In the genomic region with DNA sequence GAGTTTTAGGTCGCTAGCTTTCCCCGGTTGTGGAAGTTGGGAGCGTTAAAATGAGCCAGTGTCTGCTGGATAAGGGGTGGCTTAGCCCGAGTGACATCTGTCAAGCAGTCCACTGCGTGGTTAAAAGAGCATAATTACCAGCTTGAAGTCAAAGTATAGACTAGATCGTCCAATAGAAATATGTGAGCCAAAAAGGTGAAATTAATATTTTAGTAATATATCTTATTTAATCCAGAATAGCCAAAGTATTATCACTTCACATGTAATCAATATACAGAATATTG, we compare ENCODE assay signal across 7 cellular contexts. TPM values are rescaled to one million over a fixed set of nuclear protein-coding genes. Genes with fewer than 3 reads are reported as not detected.
DNase-seq lines count a peak whose midpoint lies in the region; ATAC-seq and TF ChIP-seq lines count a peak whose summit lies in the region.

No MANE protein-coding gene starts in this region.

- H3K27ac ChIP-seq in GM23338 (ENCODE audit: low read depth) (no peak overlapping the region), OCI-LY3 (ENCODE audit: low read length) (no peak overlapping the region), esophagus squamous epithelium (peak overlapping the region in 3 of 4 donors; percentile 71 to 86 (median 79)), prostate gland (peak overlapping the region in 1 of 2 donors; percentile 64)

- no peak for TF ChIP-seq CTCF in GM23338 (conservative IDR thresholded peaks at IDR 0.05; ENCODE audit: low read depth in 2 of 2)
- no peak for TF ChIP-seq CTCF in OCI-LY3 (IDR thresholded peaks at IDR 0.05; ENCODE audit: low read depth, low read length)
- TF ChIP-seq CTCF in esophagus squamous epithelium (IDR thresholded peaks at IDR 0.05) = no peak
- no peak for TF ChIP-seq CTCF in prostate gland (IDR thresholded peaks at IDR 0.05)

- peaks cover 7% of the 10 kb centered on the region; the same call in 1 of the 2 replicates for H3K79me2 ChIP-seq in GM23338 (replicated peaks; ENCODE audit: insufficient read depth)
- H3K79me2 ChIP-seq in OCI-LY3 (ENCODE audit: low read length) = peaks cover 9% of the 10 kb centered on the region

- no peaks in the 10 kb centered on the region; the same call in 1 of the 2 replicates for H3K4me1 ChIP-seq in GM23338 (ENCODE audit: insufficient read depth)
- H3K4me1 ChIP-seq in OCI-LY3 (ENCODE audit: low read length) = peaks cover 6% of the 10 kb centered on the region; the same call in 1 of the 2 replicates
- peaks cover 0 to 40% (median 7%) of the 10 kb centered on the region in 3 donors for H3K4me1 ChIP-seq in esophagus squamous epithelium
- H3K4me1 ChIP-seq in prostate gland (replicated peaks) = no peaks in the 10 kb centered on the region

- H3K4me3 Mint-ChIP-seq in GM23338 = peak overlapping the region; percentile 96

- no peak overlapping the region for H3K27ac Mint-ChIP-seq in GM23338

- H4K20me1 ChIP-seq in GM23338 (replicated peaks; ENCODE audit: insufficient read depth) = no peaks in the 10 kb centered on the region
- H4K20me1 ChIP-seq in OCI-LY3 (ENCODE audit: insufficient read depth, low read length) = no peaks in the 10 kb centered on the region

- TF ChIP-seq POLR2A in esophagus squamous epithelium (IDR thresholded peaks at IDR 0.05) (no peak), prostate gland (IDR thresholded peaks at IDR 0.05) (no peak)

- H2AFZ ChIP-seq in GM23338 = peak overlapping the region; percentile 77
- peak overlapping the region; percentile 100; the same call in 1 of the 2 replicates for H2AFZ ChIP-seq in OCI-LY3 (ENCODE audit: low read depth, low read length)

- 0 to 1% methylated on average over 6 of the region's 6 CpGs for WGBS in esophagus squamous epithelium, 2 donors
- 3% methylated on average over 6 of the region's 6 CpGs for WGBS in prostate gland

- H3K9ac ChIP-seq in OCI-LY3 (ENCODE audit: low read length) = peak overlapping the region; percentile 79

- no peaks in the 10 kb centered on the region for H3K9me3 ChIP-seq in OCI-LY3 (ENCODE audit: insufficient read depth, low read length)
- no peaks in the 10 kb centered on the region for H3K9me3 ChIP-seq in esophagus squamous epithelium
- H3K9me3 ChIP-seq in prostate gland = no peaks in the 10 kb centered on the region

- H3K4me3 ChIP-seq in GM23338 (peak overlapping the region; percentile 89), OCI-LY3 (ENCODE audit: low read length) (peak overlapping the region; percentile 94), esophagus squamous epithelium (peak overlapping the region; percentile 50 to 86 (median 79)), prostate gland (peak overlapping the region; percentile 51 to 61)

- H3K27me3 ChIP-seq in GM23338 (ENCODE audit: insufficient read depth) = no peaks in the 10 kb centered on the region
- no peaks in the 10 kb centered on the region for H3K27me3 ChIP-seq in OCI-LY3 (ENCODE audit: low read depth, low read length)
- H3K27me3 ChIP-seq in esophagus squamous epithelium = no peaks in the 10 kb centered on the region
- no peaks in the 10 kb centered on the region for H3K27me3 ChIP-seq in prostate gland (replicated peaks; ENCODE audit: insufficient read depth)

- H3K9me2 ChIP-seq in GM23338 (ENCODE audit: insufficient read depth) = no peaks in the 10 kb centered on the region

- H3K4me1 Mint-ChIP-seq in GM23338 = peaks cover 6% of the 10 kb centered on the region; the same call in 2 of the 3 replicates

- DNase-seq in GM23338 (ENCODE audit: low spot score) = no peak
- no peak for DNase-seq in esophagus squamous epithelium (lab: John Stamatoyannopoulos, UW)
- DNase-seq in prostate gland (ENCODE audit: low spot score) = no peak
- DNase-seq in SIG-M5 treated with dmso at 0.1 percent for 504 hours (lab: John Stamatoyannopoulos, UW; ENCODE audit: unreplicated experiment) = no peak
- no peak for DNase-seq in Kasumi-1 (lab: John Stamatoyannopoulos, UW)

- no peaks in the 10 kb centered on the region for H3F3A ChIP-seq in GM23338 (replicated peaks; ENCODE audit: low read depth)

- no peaks in the 10 kb centered on the region for H3K9me3 Mint-ChIP-seq in GM23338

- H3K4me2 ChIP-seq in GM23338 (peak overlapping the region; percentile 96), OCI-LY3 (ENCODE audit: low read length) (peak overlapping the region; percentile 99)

- peaks cover 11% of the 10 kb centered on the region for H3K27me3 Mint-ChIP-seq in GM23338 (ENCODE audit: insufficient read depth, low read depth, poor library complexity)

- H3K36me3 ChIP-seq in GM23338 (ENCODE audit: insufficient read depth) (no peaks in the 10 kb centered on the region), OCI-LY3 (replicated peaks; ENCODE audit: low read depth, low read length) (no peaks in the 10 kb centered on the region), esophagus squamous epithelium (no peaks in the 10 kb centered on the region), prostate gland (no peaks in the 10 kb centered on the region)

- intact Hi-C loops in esophagus squamous epithelium (cut with DNase I) = no loop called here
- intact Hi-C loops in prostate gland (cut with DNase I) = no loop called here

- ATAC-seq in GM23338 (no peak), HG03025 (IDR thresholded peaks at IDR 0.05; ENCODE audit: low FRiP score, unreplicated experiment) (no peak)

- H3K36me3 Mint-ChIP-seq in GM23338 (ENCODE audit: low read depth) = no peaks in the 10 kb centered on the region

TF ChIP-seq in GM23338, 12 proteins besides CTCF, POLR2A, EP300 and RAD21 (continues in another document):
- TF ChIP-seq, protein P1, sequence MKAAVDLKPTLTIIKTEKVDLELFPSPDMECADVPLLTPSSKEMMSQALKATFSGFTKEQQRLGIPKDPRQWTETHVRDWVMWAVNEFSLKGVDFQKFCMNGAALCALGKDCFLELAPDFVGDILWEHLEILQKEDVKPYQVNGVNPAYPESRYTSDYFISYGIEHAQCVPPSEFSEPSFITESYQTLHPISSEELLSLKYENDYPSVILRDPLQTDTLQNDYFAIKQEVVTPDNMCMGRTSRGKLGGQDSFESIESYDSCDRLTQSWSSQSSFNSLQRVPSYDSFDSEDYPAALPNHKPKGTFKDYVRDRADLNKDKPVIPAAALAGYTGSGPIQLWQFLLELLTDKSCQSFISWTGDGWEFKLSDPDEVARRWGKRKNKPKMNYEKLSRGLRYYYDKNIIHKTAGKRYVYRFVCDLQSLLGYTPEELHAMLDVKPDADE (IDR thresholded peaks at IDR 0.05) = no peak
- TF ChIP-seq ZNF331 (CRISPR knock-in tag; IDR thresholded peaks at IDR 0.05; ENCODE audit: low read depth) (no peak), NANOG (IDR thresholded peaks at IDR 0.05; ENCODE audit: borderline replicate concordance) (no peak), STAT1 (IDR thresholded peaks at IDR 0.05; ENCODE audit: unreplicated experiment) (no peak), CREB1 (CRISPR knock-in tag; IDR thresholded peaks at IDR 0.05; ENCODE audit: low read depth) (no peak), EZH2 (IDR thresholded peaks at IDR 0.05; ENCODE audit: low read depth, unreplicated experiment) (no peak), EZH2phosphoT487 (IDR thresholded peaks at IDR 0.05; ENCODE audit: unreplicated experiment) (no peak), JUNB (IDR thresholded peaks at IDR 0.05; ENCODE audit: unreplicated experiment) (no peak)
- TF ChIP-seq, protein P2, sequence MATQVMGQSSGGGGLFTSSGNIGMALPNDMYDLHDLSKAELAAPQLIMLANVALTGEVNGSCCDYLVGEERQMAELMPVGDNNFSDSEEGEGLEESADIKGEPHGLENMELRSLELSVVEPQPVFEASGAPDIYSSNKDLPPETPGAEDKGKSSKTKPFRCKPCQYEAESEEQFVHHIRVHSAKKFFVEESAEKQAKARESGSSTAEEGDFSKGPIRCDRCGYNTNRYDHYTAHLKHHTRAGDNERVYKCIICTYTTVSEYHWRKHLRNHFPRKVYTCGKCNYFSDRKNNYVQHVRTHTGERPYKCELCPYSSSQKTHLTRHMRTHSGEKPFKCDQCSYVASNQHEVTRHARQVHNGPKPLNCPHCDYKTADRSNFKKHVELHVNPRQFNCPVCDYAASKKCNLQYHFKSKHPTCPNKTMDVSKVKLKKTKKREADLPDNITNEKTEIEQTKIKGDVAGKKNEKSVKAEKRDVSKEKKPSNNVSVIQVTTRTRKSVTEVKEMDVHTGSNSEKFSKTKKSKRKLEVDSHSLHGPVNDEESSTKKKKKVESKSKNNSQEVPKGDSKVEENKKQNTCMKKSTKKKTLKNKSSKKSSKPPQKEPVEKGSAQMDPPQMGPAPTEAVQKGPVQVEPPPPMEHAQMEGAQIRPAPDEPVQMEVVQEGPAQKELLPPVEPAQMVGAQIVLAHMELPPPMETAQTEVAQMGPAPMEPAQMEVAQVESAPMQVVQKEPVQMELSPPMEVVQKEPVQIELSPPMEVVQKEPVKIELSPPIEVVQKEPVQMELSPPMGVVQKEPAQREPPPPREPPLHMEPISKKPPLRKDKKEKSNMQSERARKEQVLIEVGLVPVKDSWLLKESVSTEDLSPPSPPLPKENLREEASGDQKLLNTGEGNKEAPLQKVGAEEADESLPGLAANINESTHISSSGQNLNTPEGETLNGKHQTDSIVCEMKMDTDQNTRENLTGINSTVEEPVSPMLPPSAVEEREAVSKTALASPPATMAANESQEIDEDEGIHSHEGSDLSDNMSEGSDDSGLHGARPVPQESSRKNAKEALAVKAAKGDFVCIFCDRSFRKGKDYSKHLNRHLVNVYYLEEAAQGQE (IDR thresholded peaks at IDR 0.05; ENCODE audit: unreplicated experiment) = no peak

RNA-seq across cellular contexts. Expression of a gene that starts 0.7 kb away (rescaled TPM):
- total RNA-seq in GM23338 (2014; rRNA removed; shearing (Covaris generic)) = 19.1 and 54.9 TPM in 2 replicates
- polyA plus RNA-seq in GM23338 (2016; fragmentation: Nextera tagmentation; extraction: Ambion mirVana) = 73.9 and 83.7 TPM in 2 replicates
- 10 to 100 TPM; 38.0 to 44.3 (median 40.5) TPM for total RNA-seq in esophagus squamous epithelium
- total RNA-seq in prostate gland = 10 to 100 TPM; 41.9 to 63.9 TPM

RNA-seq across cellular contexts. Expression of a gene that starts 17.7 kb away (rescaled TPM):
- 343 and 378 TPM in 2 replicates for total RNA-seq in GM23338 (2014; rRNA removed; shearing (Covaris generic))
- 314 and 333 TPM in 2 replicates for polyA plus RNA-seq in GM23338 (2016; fragmentation: Nextera tagmentation; extraction: Ambion mirVana)
- total RNA-seq in esophagus squamous epithelium (100 to 1,000 TPM in 2 of 4 donors, 10 to 100 TPM in 2; 59.3 to 126 (median 95.5) TPM), prostate gland (10 to 100 TPM; 77.6 to 89.6 TPM)

RNA-seq across cellular contexts. Expression of a gene that starts 52.3 kb away (rescaled TPM):
- 13.1 and 16.2 TPM in 2 replicates for total RNA-seq in GM23338 (2014; rRNA removed; shearing (Covaris generic))
- polyA plus RNA-seq in GM23338 (2016; fragmentation: Nextera tagmentation; extraction: Ambion mirVana) = 24.8 and 27.4 TPM in 2 replicates
- 1 to 10 TPM in 2 of 4 donors, under 1 TPM in 2; 0.76 to 2.7 (median 1.1) TPM for total RNA-seq in esophagus squamous epithelium
- total RNA-seq in prostate gland = 1 to 10 TPM; 1.8 to 5.0 TPM

Comparison
In these comparisons a context has a peak if more than half of its experiments do, and no peak if none do; other contexts are left out.
1. H3K27ac ChIP-seq: peak in esophagus squamous epithelium (3 of 4); none in GM23338 (single experiment) and OCI-LY3 (single experiment).
2. Peak in every context shown above with its lines, with median percentiles within 50 percentile points of each other: H3K4me3 ChIP-seq.